Comparison of ENCODE assay signal across 1 cellular context in the genomic region with DNA sequence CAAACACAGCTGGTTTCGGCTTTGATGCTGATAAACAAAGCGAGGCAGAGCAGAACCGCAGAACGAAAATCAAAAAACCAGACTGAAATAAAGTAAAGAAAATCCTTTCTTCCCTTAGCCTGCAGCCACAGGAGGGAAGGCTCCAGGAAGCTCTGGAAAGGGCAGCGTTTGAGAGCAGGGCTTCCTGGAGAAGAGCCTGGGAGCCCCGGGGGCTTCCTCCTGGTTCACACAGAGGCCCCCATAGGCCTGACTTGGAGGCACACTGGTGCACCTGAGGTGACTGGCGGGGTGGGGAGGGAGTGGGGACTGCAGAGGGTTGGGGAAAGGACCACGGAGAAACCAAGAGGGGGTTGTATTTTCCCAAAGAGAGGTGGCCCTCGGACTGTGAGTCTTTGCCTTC.
TF ChIP-seq lines count a peak whose summit lies in the region.

No MANE protein-coding gene starts in this region.

TF ChIP-seq in GM23338, 12 proteins besides CTCF, POLR2A, EP300 and RAD21 (continued from another document):
- TF ChIP-seq, protein P1, sequence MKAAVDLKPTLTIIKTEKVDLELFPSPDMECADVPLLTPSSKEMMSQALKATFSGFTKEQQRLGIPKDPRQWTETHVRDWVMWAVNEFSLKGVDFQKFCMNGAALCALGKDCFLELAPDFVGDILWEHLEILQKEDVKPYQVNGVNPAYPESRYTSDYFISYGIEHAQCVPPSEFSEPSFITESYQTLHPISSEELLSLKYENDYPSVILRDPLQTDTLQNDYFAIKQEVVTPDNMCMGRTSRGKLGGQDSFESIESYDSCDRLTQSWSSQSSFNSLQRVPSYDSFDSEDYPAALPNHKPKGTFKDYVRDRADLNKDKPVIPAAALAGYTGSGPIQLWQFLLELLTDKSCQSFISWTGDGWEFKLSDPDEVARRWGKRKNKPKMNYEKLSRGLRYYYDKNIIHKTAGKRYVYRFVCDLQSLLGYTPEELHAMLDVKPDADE (IDR thresholded peaks at IDR 0.05), result no peak
- TF ChIP-seq, protein P2, sequence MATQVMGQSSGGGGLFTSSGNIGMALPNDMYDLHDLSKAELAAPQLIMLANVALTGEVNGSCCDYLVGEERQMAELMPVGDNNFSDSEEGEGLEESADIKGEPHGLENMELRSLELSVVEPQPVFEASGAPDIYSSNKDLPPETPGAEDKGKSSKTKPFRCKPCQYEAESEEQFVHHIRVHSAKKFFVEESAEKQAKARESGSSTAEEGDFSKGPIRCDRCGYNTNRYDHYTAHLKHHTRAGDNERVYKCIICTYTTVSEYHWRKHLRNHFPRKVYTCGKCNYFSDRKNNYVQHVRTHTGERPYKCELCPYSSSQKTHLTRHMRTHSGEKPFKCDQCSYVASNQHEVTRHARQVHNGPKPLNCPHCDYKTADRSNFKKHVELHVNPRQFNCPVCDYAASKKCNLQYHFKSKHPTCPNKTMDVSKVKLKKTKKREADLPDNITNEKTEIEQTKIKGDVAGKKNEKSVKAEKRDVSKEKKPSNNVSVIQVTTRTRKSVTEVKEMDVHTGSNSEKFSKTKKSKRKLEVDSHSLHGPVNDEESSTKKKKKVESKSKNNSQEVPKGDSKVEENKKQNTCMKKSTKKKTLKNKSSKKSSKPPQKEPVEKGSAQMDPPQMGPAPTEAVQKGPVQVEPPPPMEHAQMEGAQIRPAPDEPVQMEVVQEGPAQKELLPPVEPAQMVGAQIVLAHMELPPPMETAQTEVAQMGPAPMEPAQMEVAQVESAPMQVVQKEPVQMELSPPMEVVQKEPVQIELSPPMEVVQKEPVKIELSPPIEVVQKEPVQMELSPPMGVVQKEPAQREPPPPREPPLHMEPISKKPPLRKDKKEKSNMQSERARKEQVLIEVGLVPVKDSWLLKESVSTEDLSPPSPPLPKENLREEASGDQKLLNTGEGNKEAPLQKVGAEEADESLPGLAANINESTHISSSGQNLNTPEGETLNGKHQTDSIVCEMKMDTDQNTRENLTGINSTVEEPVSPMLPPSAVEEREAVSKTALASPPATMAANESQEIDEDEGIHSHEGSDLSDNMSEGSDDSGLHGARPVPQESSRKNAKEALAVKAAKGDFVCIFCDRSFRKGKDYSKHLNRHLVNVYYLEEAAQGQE (IDR thresholded peaks at IDR 0.05; ENCODE audit: unreplicated experiment), result no peak
- TF ChIP-seq NANOG (IDR thresholded peaks at IDR 0.05; ENCODE audit: borderline replicate concordance) (no peak), ZNF331 (CRISPR knock-in tag; IDR thresholded peaks at IDR 0.05; ENCODE audit: low read depth) (no peak), ZNF114 (CRISPR knock-in tag; IDR thresholded peaks at IDR 0.05) (no peak), POLR2AphosphoS5 (IDR thresholded peaks at IDR 0.05; ENCODE audit: low read depth) (no peak), EZH2phosphoT487 (IDR thresholded peaks at IDR 0.05; ENCODE audit: unreplicated experiment) (no peak)
- TF ChIP-seq, protein P3, sequence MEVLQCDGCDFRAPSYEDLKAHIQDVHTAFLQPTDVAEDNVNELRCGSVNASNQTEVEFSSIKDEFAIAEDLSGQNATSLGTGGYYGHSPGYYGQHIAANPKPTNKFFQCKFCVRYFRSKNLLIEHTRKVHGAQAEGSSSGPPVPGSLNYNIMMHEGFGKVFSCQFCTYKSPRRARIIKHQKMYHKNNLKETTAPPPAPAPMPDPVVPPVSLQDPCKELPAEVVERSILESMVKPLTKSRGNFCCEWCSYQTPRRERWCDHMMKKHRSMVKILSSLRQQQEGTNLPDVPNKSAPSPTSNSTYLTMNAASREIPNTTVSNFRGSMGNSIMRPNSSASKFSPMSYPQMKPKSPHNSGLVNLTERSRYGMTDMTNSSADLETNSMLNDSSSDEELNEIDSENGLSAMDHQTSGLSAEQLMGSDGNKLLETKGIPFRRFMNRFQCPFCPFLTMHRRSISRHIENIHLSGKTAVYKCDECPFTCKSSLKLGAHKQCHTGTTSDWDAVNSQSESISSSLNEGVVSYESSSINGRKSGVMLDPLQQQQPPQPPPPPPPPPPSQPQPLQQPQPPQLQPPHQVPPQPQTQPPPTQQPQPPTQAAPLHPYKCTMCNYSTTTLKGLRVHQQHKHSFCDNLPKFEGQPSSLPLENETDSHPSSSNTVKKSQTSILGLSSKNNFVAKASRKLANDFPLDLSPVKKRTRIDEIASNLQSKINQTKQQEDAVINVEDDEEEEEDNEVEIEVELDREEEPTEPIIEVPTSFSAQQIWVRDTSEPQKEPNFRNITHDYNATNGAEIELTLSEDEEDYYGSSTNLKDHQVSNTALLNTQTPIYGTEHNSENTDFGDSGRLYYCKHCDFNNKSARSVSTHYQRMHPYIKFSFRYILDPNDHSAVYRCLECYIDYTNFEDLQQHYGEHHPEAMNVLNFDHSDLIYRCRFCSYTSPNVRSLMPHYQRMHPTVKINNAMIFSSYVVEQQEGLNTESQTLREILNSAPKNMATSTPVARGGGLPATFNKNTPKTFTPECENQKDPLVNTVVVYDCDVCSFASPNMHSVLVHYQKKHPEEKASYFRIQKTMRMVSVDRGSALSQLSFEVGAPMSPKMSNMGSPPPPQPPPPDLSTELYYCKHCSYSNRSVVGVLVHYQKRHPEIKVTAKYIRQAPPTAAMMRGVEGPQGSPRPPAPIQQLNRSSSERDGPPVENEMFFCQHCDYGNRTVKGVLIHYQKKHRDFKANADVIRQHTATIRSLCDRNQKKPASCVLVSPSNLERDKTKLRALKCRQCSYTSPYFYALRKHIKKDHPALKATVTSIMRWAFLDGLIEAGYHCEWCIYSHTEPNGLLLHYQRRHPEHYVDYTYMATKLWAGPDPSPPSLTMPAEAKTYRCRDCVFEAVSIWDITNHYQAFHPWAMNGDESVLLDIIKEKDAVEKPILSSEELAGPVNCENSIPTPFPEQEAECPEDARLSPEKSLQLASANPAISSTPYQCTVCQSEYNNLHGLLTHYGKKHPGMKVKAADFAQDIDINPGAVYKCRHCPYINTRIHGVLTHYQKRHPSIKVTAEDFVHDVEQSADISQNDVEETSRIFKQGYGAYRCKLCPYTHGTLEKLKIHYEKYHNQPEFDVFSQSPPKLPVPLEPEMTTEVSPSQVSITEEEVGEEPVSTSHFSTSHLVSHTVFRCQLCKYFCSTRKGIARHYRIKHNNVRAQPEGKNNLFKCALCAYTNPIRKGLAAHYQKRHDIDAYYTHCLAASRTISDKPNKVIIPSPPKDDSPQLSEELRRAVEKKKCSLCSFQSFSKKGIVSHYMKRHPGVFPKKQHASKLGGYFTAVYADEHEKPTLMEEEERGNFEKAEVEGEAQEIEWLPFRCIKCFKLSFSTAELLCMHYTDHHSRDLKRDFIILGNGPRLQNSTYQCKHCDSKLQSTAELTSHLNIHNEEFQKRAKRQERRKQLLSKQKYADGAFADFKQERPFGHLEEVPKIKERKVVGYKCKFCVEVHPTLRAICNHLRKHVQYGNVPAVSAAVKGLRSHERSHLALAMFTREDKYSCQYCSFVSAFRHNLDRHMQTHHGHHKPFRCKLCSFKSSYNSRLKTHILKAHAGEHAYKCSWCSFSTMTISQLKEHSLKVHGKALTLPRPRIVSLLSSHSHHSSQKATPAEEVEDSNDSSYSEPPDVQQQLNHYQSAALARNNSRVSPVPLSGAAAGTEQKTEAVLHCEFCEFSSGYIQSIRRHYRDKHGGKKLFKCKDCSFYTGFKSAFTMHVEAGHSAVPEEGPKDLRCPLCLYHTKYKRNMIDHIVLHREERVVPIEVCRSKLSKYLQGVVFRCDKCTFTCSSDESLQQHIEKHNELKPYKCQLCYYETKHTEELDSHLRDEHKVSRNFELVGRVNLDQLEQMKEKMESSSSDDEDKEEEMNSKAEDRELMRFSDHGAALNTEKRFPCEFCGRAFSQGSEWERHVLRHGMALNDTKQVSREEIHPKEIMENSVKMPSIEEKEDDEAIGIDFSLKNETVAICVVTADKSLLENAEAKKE (CRISPR knock-in tag; IDR thresholded peaks at IDR 0.05), result no peak
